ENCODE assay signal across 8 cellular contexts in genomic region chr14:57391609-57392195, GRCh38. TPM values are rescaled to one million over a fixed set of nuclear protein-coding genes. Genes with fewer than 3 reads are reported as not detected.
DNase-seq lines count a peak whose midpoint lies in the region; ATAC-seq and TF ChIP-seq lines count a peak whose summit lies in the region.

No MANE protein-coding gene starts in this region.

- peaks cover 21% of the 10 kb centered on the region for H3K36me3 Mint-ChIP-seq in activated CD8-positive, alpha-beta T cell treated with anti-CD3 and anti-CD28 coated beads for 36 hours (ENCODE audit: low read depth)
- H3K36me3 Mint-ChIP-seq in stimulated activated memory B cell treated with anti-CD40 and anti-IgM and Interleukin-4, amounts not matched to agents 10 μg/mL and 1 μg/mL and 100 μg/mL, for 72 hours, result peaks cover 4% of the 10 kb centered on the region

- H3K36me3 ChIP-seq in cardiac muscle cell (no peaks in the 10 kb centered on the region), iPS-18a (ENCODE audit: control insufficient read depth, low read depth, low read length) (peaks cover 10% of the 10 kb centered on the region)

- TF ChIP-seq CTCF in cardiac muscle cell (IDR thresholded peaks at IDR 0.05; ENCODE audit: low read depth, low read length), result no peak
- TF ChIP-seq CTCF in activated CD8-positive, alpha-beta T cell treated with anti-CD3 and anti-CD28 coated beads for 36 hours (IDR thresholded peaks at IDR 0.05), result no peak

- no peak for ATAC-seq in Right ventricle myocardium inferior
- no peak for ATAC-seq in activated CD8-positive, alpha-beta T cell treated with anti-CD3 and anti-CD28 coated beads for 36 hours
- no peak for ATAC-seq in stimulated activated memory B cell treated with anti-CD40 and anti-IgM and Interleukin-4, amounts not matched to agents 10 μg/mL and 1 μg/mL and 100 μg/mL, for 72 hours
- ATAC-seq in HG03108 (IDR thresholded peaks at IDR 0.05; ENCODE audit: unreplicated experiment), result no peak
- ATAC-seq in GM21526 (IDR thresholded peaks at IDR 0.05; ENCODE audit: low FRiP score, unreplicated experiment), result no peak

- peaks cover 31% of the 10 kb centered on the region for H3K4me1 ChIP-seq in cardiac muscle cell (ENCODE audit: low read depth)
- H3K4me1 ChIP-seq in iPS-18a (ENCODE audit: control insufficient read depth, low read depth, low read length), result peaks cover 22% of the 10 kb centered on the region

- peaks cover 40% of the 10 kb centered on the region for H3K4me1 Mint-ChIP-seq in activated CD8-positive, alpha-beta T cell treated with anti-CD3 and anti-CD28 coated beads for 36 hours (ENCODE audit: low read depth)
- peaks cover 28% of the 10 kb centered on the region for H3K4me1 Mint-ChIP-seq in stimulated activated memory B cell treated with anti-CD40 and anti-IgM and Interleukin-4, amounts not matched to agents 10 μg/mL and 1 μg/mL and 100 μg/mL, for 72 hours

- CTCF ChIA-PET in activated CD8-positive, alpha-beta T cell treated with anti-CD3 and anti-CD28 coated beads for 36 hours (lab: Charles Lee), result interaction anchor here (1.7 to 2.8 kb wide), 2 partner anchors 11 to 123 kb away, joined by 5 to 10 read pairs; partner anchors contain the start of genes AP5M1 and EXOC5

- H3K4me3 ChIP-seq in cardiac muscle cell (peak overlapping the region; percentile 89), iPS-18a (ENCODE audit: low read length) (peak overlapping the region; percentile 86)

- peak overlapping the region; percentile 80 for H3K27ac ChIP-seq in cardiac muscle cell
- peak overlapping the region; percentile 30 for H3K27ac ChIP-seq in iPS-18a (ENCODE audit: low read length)

- DNase-seq in cardiac muscle cell (ENCODE audit: low read depth in 1 of 2, low spot score in 1 of 2), result peak; percentile 9 to 13
- DNase-seq in Right ventricle myocardium inferior (ENCODE audit: missing footprints), result no peak
- DNase-seq in activated CD8-positive, alpha-beta T cell treated with anti-CD3 and anti-CD28 coated beads for 36 hours, result no peak
- no peak for DNase-seq in iPS-NIHi7 (ENCODE audit: extremely low spot score)

- H3K27me3 ChIP-seq in cardiac muscle cell (no peaks in the 10 kb centered on the region), iPS-18a (ENCODE audit: control insufficient read depth, insufficient read depth, low read length) (no peaks in the 10 kb centered on the region)

- H3K9ac ChIP-seq in iPS-18a (ENCODE audit: low read length), result peak overlapping the region; percentile 83

- POLR2A ChIA-PET in activated CD8-positive, alpha-beta T cell treated with anti-CD3 and anti-CD28 coated beads for 36 hours (lab: Charles Lee), result interaction anchor here (1.2 kb wide), 1 partner anchor 10 kb away, joined by 3 read pairs; no protein-coding TSS in a partner anchor

- no peaks in the 10 kb centered on the region for H3K27me3 Mint-ChIP-seq in activated CD8-positive, alpha-beta T cell treated with anti-CD3 and anti-CD28 coated beads for 36 hours
- no peaks in the 10 kb centered on the region for H3K27me3 Mint-ChIP-seq in stimulated activated memory B cell treated with anti-CD40 and anti-IgM and Interleukin-4, amounts not matched to agents 10 μg/mL and 1 μg/mL and 100 μg/mL, for 72 hours

- no peaks in the 10 kb centered on the region for H3K9me3 ChIP-seq in cardiac muscle cell (ENCODE audit: low read depth)
- H3K9me3 ChIP-seq in iPS-18a (ENCODE audit: control insufficient read depth, low read depth, low read length), result no peaks in the 10 kb centered on the region

- peak overlapping the region; percentile 27 for H3K27ac Mint-ChIP-seq in activated CD8-positive, alpha-beta T cell treated with anti-CD3 and anti-CD28 coated beads for 36 hours
- peak overlapping the region; percentile 93 for H3K27ac Mint-ChIP-seq in stimulated activated memory B cell treated with anti-CD40 and anti-IgM and Interleukin-4, amounts not matched to agents 10 μg/mL and 1 μg/mL and 100 μg/mL, for 72 hours

- intact Hi-C loops in Right ventricle myocardium inferior (cut with DNase I), result loop anchor here (5.0 kb wide), 1 partner anchor 124 kb away; the partner anchor contains the start of genes AP5M1 and EXOC5
- intact Hi-C loops in activated CD8-positive, alpha-beta T cell treated with anti-CD3 and anti-CD28 coated beads for 36 hours (cut with micrococcal nuclease), result no loop called here

- H3K9me3 Mint-ChIP-seq in activated CD8-positive, alpha-beta T cell treated with anti-CD3 and anti-CD28 coated beads for 36 hours, result no peaks in the 10 kb centered on the region
- H3K9me3 Mint-ChIP-seq in stimulated activated memory B cell treated with anti-CD40 and anti-IgM and Interleukin-4, amounts not matched to agents 10 μg/mL and 1 μg/mL and 100 μg/mL, for 72 hours, result no peaks in the 10 kb centered on the region

- peak overlapping the region; percentile 82 for H3K4me3 Mint-ChIP-seq in activated CD8-positive, alpha-beta T cell treated with anti-CD3 and anti-CD28 coated beads for 36 hours
- peak overlapping the region; percentile 85 for H3K4me3 Mint-ChIP-seq in stimulated activated memory B cell treated with anti-CD40 and anti-IgM and Interleukin-4, amounts not matched to agents 10 μg/mL and 1 μg/mL and 100 μg/mL, for 72 hours

RNA-seq across cellular contexts. Expression of gene NAA30, which starts 1.3 kb away (rescaled TPM):
- total RNA-seq in cardiac muscle cell (10.8 and 15.6 TPM in 2 replicates), Right ventricle myocardium inferior (22.0 TPM)
- 15.2 and 18.2 TPM in 2 replicates for polyA plus RNA-seq in cardiac muscle cell
- total RNA-seq in activated CD8-positive, alpha-beta T cell treated with anti-CD3 and anti-CD28 coated beads for 36 hours, result 10 to 100 TPM; 13.7 to 14.1 TPM

Comparison
In these comparisons a context has a peak if more than half of its experiments do, and no peak if none do; other contexts are left out.
1. DNase-seq: peak in cardiac muscle cell (2 of 2); none in Right ventricle myocardium inferior (single experiment), activated CD8-positive, alpha-beta T cell treated with anti-CD3 and anti-CD28 coated beads for 36 hours (single experiment) and iPS-NIHi7 (single experiment).